24 cellular contexts compared by ENCODE assay signal in genomic region chr1:208222376-208223110, GRCh38. TPM values are rescaled to one million over a fixed set of nuclear protein-coding genes. Genes with fewer than 3 reads are reported as not detected.
DNase-seq lines count a peak whose midpoint lies in the region; ATAC-seq and TF ChIP-seq lines count a peak whose summit lies in the region.
"Had no signal": no experiment of that assay in that cellular context is flagged by ENCODE, and none has a peak within 500 bp of the region (broad histone marks: within the 10 kb centered on the region; RNA-seq: fewer than 3 reads in every experiment).

No MANE protein-coding gene starts in this region.

- no peak for TF ChIP-seq POLR2A in upper lobe of left lung (IDR thresholded peaks at IDR 0.05)

- peaks cover 0 to 1% (median 0%) of the 10 kb centered on the region in 9 donors for H3K36me3 ChIP-seq in heart right ventricle
- peaks cover 0 to 8% (median 2%) of the 10 kb centered on the region in 4 donors for H3K36me3 ChIP-seq in upper lobe of left lung
- H3K36me3 ChIP-seq: BLaER1 treated with 17β-estradiol and CSF1 and Interleukin-3, amounts not matched to agents 10 nM and 100 nM; uterus had no signal

- no peaks in the 10 kb centered on the region for H3K9me3 ChIP-seq in heart right ventricle
- H3K9me3 ChIP-seq in upper lobe of left lung = no peaks in the 10 kb centered on the region
- H3K9me3 ChIP-seq: A549; BLaER1 treated with 17β-estradiol and CSF1 and Interleukin-3, amounts not matched to agents 10 nM and 100 nM; spleen; uterus had no signal

- H3K27ac ChIP-seq in heart right ventricle = peak overlapping the region in 8 of 10 donors; percentile 2 to 88 (median 40)
- H3K27ac ChIP-seq in upper lobe of left lung = peak overlapping the region; percentile 9 to 82 (median 45)
- H3K27ac ChIP-seq: A549; BLaER1 treated with 17β-estradiol and CSF1 and Interleukin-3, amounts not matched to agents 10 nM and 100 nM; spleen; WERI-Rb-1 had no signal

- H3K27ac Mint-ChIP-seq in brain = peak overlapping the region in 4 of 5 experiments; percentile 31 to 97 (median 62)

- H3K4me3 Mint-ChIP-seq in brain = peak overlapping the region in 1 of 5 experiments; percentile 30
- H3K4me3 Mint-ChIP-seq: neural crest cell had no signal

- intact Hi-C loops in heart right ventricle (cut with DNase I) = no loop called here
- intact Hi-C loops in Right ventricle myocardium superior (cut with DNase I) = no loop called here

- peaks cover 9% of the 10 kb centered on the region for H3K36me3 Mint-ChIP-seq in brain

- no peak for TF ChIP-seq EP300 in upper lobe of left lung (IDR thresholded peaks at IDR 0.05)

- ATAC-seq in heart right ventricle = no peak
- ATAC-seq in Right ventricle myocardium superior (ENCODE audit: poor library complexity) = no peak
- no peak for ATAC-seq in upper lobe of left lung (ENCODE audit: low FRiP score in 2 of 2)
- ATAC-seq in GM18907 (IDR thresholded peaks at IDR 0.05; ENCODE audit: unreplicated experiment) = no peak
- ATAC-seq: A549 had no signal

- H3K27me3 Mint-ChIP-seq in brain = no peaks in the 10 kb centered on the region

- 79% methylated on average over 14 of the region's 14 CpGs for WGBS in heart right ventricle, 2 donors
- 79 to 83% methylated on average over 12 to 14 of the region's 14 CpGs for WGBS in upper lobe of left lung, 2 donors

- H3K9me3 Mint-ChIP-seq in brain = no peaks in the 10 kb centered on the region
- H3K9me3 Mint-ChIP-seq: neural crest cell had no signal

- no peaks in the 10 kb centered on the region for H3K27me3 ChIP-seq in heart right ventricle
- H3K27me3 ChIP-seq in upper lobe of left lung = no peaks in the 10 kb centered on the region
- H3K27me3 ChIP-seq: BLaER1 treated with 17β-estradiol and CSF1 and Interleukin-3, amounts not matched to agents 10 nM and 100 nM; spleen; uterus had no signal

- H3K4me1 Mint-ChIP-seq in brain = peaks cover 96% of the 10 kb centered on the region

- DNase-seq in heart right ventricle = no peak
- DNase-seq in Right ventricle myocardium superior = no peak
- peak; percentile 66 for DNase-seq in myocyte (ENCODE audit: low read depth)
- no peak for DNase-seq in upper lobe of left lung
- DNase-seq in cerebellum (ENCODE audit: low spot score) = no peak
- no peak for DNase-seq in central memory CD4-positive, alpha-beta T cell
- DNase-seq: activated CD8-positive, alpha-beta memory T cell treated with anti-CD3 and anti-CD28 coated beads, Interleukin-2, amount 50 U/mL, for 4 hours; activated effector memory CD4-positive, alpha-beta T cell treated with Interleukin-2 at 50 U/mL for 16 hours; Calu3; erythroblast; HCEC 1CT; NCI-H1694; NCI-H748 treated with DMSO at 0.1 percent for 48 hours; OCI-M1; SIG-M5; spleen; T-helper 2 cell; uterus; WERI-Rb-1 had no signal

- H3K4me1 ChIP-seq in heart right ventricle = peaks cover 45 to 99% (median 78%) of the 10 kb centered on the region in 9 donors
- H3K4me1 ChIP-seq in upper lobe of left lung = peaks cover 70 to 88% (median 75%) of the 10 kb centered on the region in 4 donors

- H3K4me3 ChIP-seq in heart right ventricle (no peak overlapping the region), upper lobe of left lung (no peak overlapping the region)
- H3K4me3 ChIP-seq: A549; BLaER1 treated with 17β-estradiol and CSF1 and Interleukin-3, amounts not matched to agents 10 nM and 100 nM; spleen; uterus had no signal

- TF ChIP-seq CTCF in heart right ventricle (IDR thresholded peaks at IDR 0.05) (no peak), brain (conservative IDR thresholded peaks at IDR 0.05) (no peak), upper lobe of left lung (IDR thresholded peaks at IDR 0.05) (no peak)

RNA-seq across cellular contexts. Expression of gene PLXNA2, which starts 21.6 kb away (rescaled TPM):
- total RNA-seq in heart right ventricle = 10 to 100 TPM; 13.4 to 31.6 (median 18.3) TPM
- polyA plus RNA-seq in heart right ventricle = 10 to 100 TPM in 1 of 2 donors, 1 to 10 TPM in 1; 6.1 to 11.0 TPM
- 14.4 TPM for total RNA-seq in Right ventricle myocardium superior
- polyA plus RNA-seq in brain (ENCODE audit: insufficient read depth, low read depth, low replicate concordance) = 5.7 TPM
- total RNA-seq in myocyte = 8.6 TPM in 2 replicates
- polyA plus RNA-seq in myocyte (2012) = 6.6 TPM
- 100 to 1,000 TPM in 3 of 6 donors, 10 to 100 TPM in 3; 77.5 to 150 (median 101) TPM for total RNA-seq in upper lobe of left lung
- 45.1 TPM for total RNA-seq in cerebellum
